ENCODE assay signal across 8 cellular contexts in genomic region chr9:88076286-88077070, GRCh38.
DNase-seq lines count a peak whose midpoint lies in the region; ATAC-seq, FAIRE-seq and TF ChIP-seq lines count a peak whose summit lies in the region.

No MANE protein-coding gene starts in this region.

- no peak for TF ChIP-seq EP300 in gastroesophageal sphincter (IDR thresholded peaks at IDR 0.05)

- no peaks in the 10 kb centered on the region for H3K27me3 ChIP-seq in A673 (replicated peaks; ENCODE audit: insufficient read depth, low read depth, low read length, poor library complexity)
- H3K27me3 ChIP-seq in H7 (ENCODE audit: control insufficient read depth, insufficient read depth, low read length), result peaks cover 25% of the 10 kb centered on the region
- no peaks in the 10 kb centered on the region for H3K27me3 ChIP-seq in gastroesophageal sphincter
- H3K27me3 ChIP-seq in subcutaneous abdominal adipose tissue (ENCODE audit: control insufficient read depth in 5 of 5, insufficient read depth in 4 of 5, low read length in 5 of 5), result peaks cover 4 to 28% (median 11%) of the 10 kb centered on the region in 5 donors

- no TSS peak for BruUV-seq in A673 (replicated peaks; lab: Mats Ljungman, UMichigan)

- intact Hi-C loops in A673 (cut with micrococcal nuclease; ENCODE audit: unreplicated experiment), result no loop called here

- H3K36me3 ChIP-seq in A673 (ENCODE audit: insufficient read depth, low read length, poor library complexity, severe bottlenecking), result no peaks in the 10 kb centered on the region
- H3K36me3 ChIP-seq in H7 (replicated peaks; ENCODE audit: control insufficient read depth, insufficient read depth, low read length), result no peaks in the 10 kb centered on the region
- H3K36me3 ChIP-seq in gastroesophageal sphincter, result no peaks in the 10 kb centered on the region
- H3K36me3 ChIP-seq in subcutaneous abdominal adipose tissue (ENCODE audit: control insufficient read depth in 5 of 5, insufficient read depth in 5 of 5, low read length in 5 of 5), result no peaks in the 10 kb centered on the region

- peak in 1 of 2 donors; percentile 18 for TF ChIP-seq POLR2A in gastroesophageal sphincter (IDR thresholded peaks at IDR 0.05)
- no peak for TF ChIP-seq POLR2A in GM12892 (IDR thresholded peaks at IDR 0.05; ENCODE audit: low read depth, low read length)

- POLR2A ChIA-PET in A673 (lab: Charles Lee; ENCODE audit: low non-redundant PET), result interaction anchor here (0.6 to 0.7 kb wide), 2 partner anchors 102 to 449 kb away, joined by 4 to 14 read pairs; no protein-coding TSS in a partner anchor

- H3K27me3 Mint-ChIP-seq in natural killer cell treated with Interleukin-12 subunit alpha and Interleukin-12 subunit beta and Interleukin-15 and Interleukin-18, amount 100 ng/mL, for 72 hours, result peaks cover 42 to 46% of the 10 kb centered on the region in 2 donors

- H3K9me3 ChIP-seq in A673 (ENCODE audit: low read depth, low read length, poor library complexity, severe bottlenecking) (no peaks in the 10 kb centered on the region), gastroesophageal sphincter (no peaks in the 10 kb centered on the region), subcutaneous abdominal adipose tissue (ENCODE audit: control insufficient read depth in 5 of 5, low read length in 5 of 5) (no peaks in the 10 kb centered on the region)

- H3K27ac Mint-ChIP-seq in natural killer cell treated with Interleukin-12 subunit alpha and Interleukin-12 subunit beta and Interleukin-15 and Interleukin-18, amount 100 ng/mL, for 72 hours, result no peak overlapping the region

- H3K4me1 ChIP-seq in A673 (ENCODE audit: insufficient read depth, low read length, poor library complexity, severe bottlenecking) (peaks cover 9% of the 10 kb centered on the region), gastroesophageal sphincter (peaks cover 0 to 22% (median 5%) of the 10 kb centered on the region in 3 donors), subcutaneous abdominal adipose tissue (ENCODE audit: control insufficient read depth in 5 of 5, insufficient read depth in 5 of 5, low read length in 5 of 5) (peaks cover 2 to 15% (median 14%) of the 10 kb centered on the region in 5 donors)

- H3K9me3 Mint-ChIP-seq in natural killer cell treated with Interleukin-12 subunit alpha and Interleukin-12 subunit beta and Interleukin-15 and Interleukin-18, amount 100 ng/mL, for 72 hours, result no peaks in the 10 kb centered on the region

- peak overlapping the region in 2 of 5 donors; percentile 23 to 51 for H3K9ac ChIP-seq in subcutaneous abdominal adipose tissue (ENCODE audit: low read length in 5 of 5)

- DNase-seq in A673 (ENCODE audit: low spot score) (peak; percentile 84), H7 (peak; percentile 87), NCI-H748 treated with DMSO at 0.1 percent for 48 hours (lab: John Stamatoyannopoulos, UW) (peak; percentile 60), GM12892 (ENCODE audit: insufficient read length) (no peak)
- DNase-seq in activated naive CD4-positive, alpha-beta T cell treated with anti-CD3 and anti-CD28 coated beads, Interleukin-2, amount 50 U/mL, for 16 hours, result peak; percentile 25
- peak; percentile 65 for DNase-seq in natural killer cell treated with Interleukin-12 subunit alpha and Interleukin-12 subunit beta and Interleukin-15 and Interleukin-18, amount 100 ng/mL, for 72 hours (ENCODE audit: low spot score)

- no peaks in the 10 kb centered on the region for H3K36me3 Mint-ChIP-seq in natural killer cell treated with Interleukin-12 subunit alpha and Interleukin-12 subunit beta and Interleukin-15 and Interleukin-18, amount 100 ng/mL, for 72 hours

- 0 to 1% methylated on average over 9 to 14 of the region's 57 CpGs for WGBS in gastroesophageal sphincter (ENCODE audit: low coverage in 1 of 2), 2 donors

- ATAC-seq in gastroesophageal sphincter, result peak; percentile 87
- peak; percentile 78 to 89 for ATAC-seq in natural killer cell treated with Interleukin-12 subunit alpha and Interleukin-12 subunit beta and Interleukin-15 and Interleukin-18, amount 100 ng/mL, for 72 hours

- peaks cover 14 to 15% of the 10 kb centered on the region in 2 donors for H3K4me1 Mint-ChIP-seq in natural killer cell treated with Interleukin-12 subunit alpha and Interleukin-12 subunit beta and Interleukin-15 and Interleukin-18, amount 100 ng/mL, for 72 hours (ENCODE audit: low read depth in 2 of 2)

- H3K4me3 Mint-ChIP-seq in natural killer cell treated with Interleukin-12 subunit alpha and Interleukin-12 subunit beta and Interleukin-15 and Interleukin-18, amount 100 ng/mL, for 72 hours, result peak overlapping the region; percentile 88

- FAIRE-seq in GM12892 (lab: Jason Lieb, UNC), result no peak

- H3K27ac ChIP-seq in A673 (ENCODE audit: low read depth, low read length, poor library complexity, severe bottlenecking) (peak overlapping the region; percentile 78), gastroesophageal sphincter (peak overlapping the region; percentile 31 to 84 (median 80)), subcutaneous abdominal adipose tissue (ENCODE audit: low read depth, low read length) (no peak overlapping the region)

- H3K4me3 ChIP-seq in A673 (ENCODE audit: low read depth, low read length, poor library complexity, severe bottlenecking) (peak overlapping the region; percentile 53), H7 (ENCODE audit: insufficient read depth, low read depth, low read length) (peak overlapping the region; percentile 60), gastroesophageal sphincter (peak overlapping the region; percentile 39 to 58), subcutaneous abdominal adipose tissue (ENCODE audit: low read depth in 1 of 5, low read length in 5 of 5) (peak overlapping the region in 4 of 5 donors; percentile 66 to 88 (median 70))

- peak; percentile 59 for TF ChIP-seq CTCF in A673 (conservative IDR thresholded peaks at IDR 0.05; ENCODE audit: low read depth, low read length)
- peak in 3 of 4 experiments; percentile 22 to 38 (median 25) for TF ChIP-seq CTCF in gastroesophageal sphincter (IDR thresholded peaks at IDR 0.05)

- CTCF ChIA-PET in A673 (lab: Charles Lee), result interaction anchor here (0.6 kb wide), 2 partner anchors 207 to 969 kb away, joined by 4 to 7 read pairs; no protein-coding TSS in a partner anchor
